ENCODE assay signal across 10 cellular contexts in genomic region chr20:9301129-9302072, GRCh38.
A peak's percentile ranks its signal among the peaks of the same experiment; 100 is the strongest.
DNase-seq lines count a peak whose midpoint lies in the region; ATAC-seq and TF ChIP-seq lines count a peak whose summit lies in the region.
"Had no signal": no experiment of that assay in that cellular context is flagged by ENCODE, and none has a peak within 500 bp of the region (broad histone marks: within the 10 kb centered on the region; RNA-seq: fewer than 3 reads in every experiment).

No MANE protein-coding gene starts in this region.

- H3K27me3 Mint-ChIP-seq in MCF 10A (ENCODE audit: insufficient read depth, unreplicated experiment): no peaks in the 10 kb centered on the region
- no peaks in the 10 kb centered on the region for H3K27me3 Mint-ChIP-seq in activated CD4-positive, alpha-beta T cell treated with anti-CD3 and anti-CD28 coated beads, Interleukin-2, amount 10 ng/mL, durations not matched to agents 24 days and 14 days

- no peak overlapping the region for H3K4me3 Mint-ChIP-seq in MCF 10A (ENCODE audit: unreplicated experiment)
- H3K4me3 Mint-ChIP-seq in activated CD4-positive, alpha-beta T cell treated with anti-CD3 and anti-CD28 coated beads, Interleukin-2, amount 10 ng/mL, durations not matched to agents 24 days and 14 days: no peak overlapping the region

- 67% methylated on average over 10 of the region's 10 CpGs for WGBS in liver

- H3K36me3 Mint-ChIP-seq in MCF 10A (ENCODE audit: insufficient read depth, unreplicated experiment): no peaks in the 10 kb centered on the region
- no peaks in the 10 kb centered on the region for H3K36me3 Mint-ChIP-seq in activated CD4-positive, alpha-beta T cell treated with anti-CD3 and anti-CD28 coated beads, Interleukin-2, amount 10 ng/mL, durations not matched to agents 24 days and 14 days (ENCODE audit: low read depth)

- H3K9ac ChIP-seq in liver (ENCODE audit: low read depth in 1 of 2, low read length in 2 of 2): no peak overlapping the region

- no peaks in the 10 kb centered on the region for H3K36me3 ChIP-seq in liver (ENCODE audit: control insufficient read depth in 4 of 4, insufficient read depth in 3 of 4, low read depth in 1 of 4, low read length in 3 of 4)
- H3K36me3 ChIP-seq in H7 (replicated peaks; ENCODE audit: control insufficient read depth, insufficient read depth, low read length): no peaks in the 10 kb centered on the region
- H3K36me3 ChIP-seq: ascending aorta had no signal

- TF ChIP-seq RAD21 in liver (IDR thresholded peaks at IDR 0.05): no peak

- H3K4me3 ChIP-seq in liver (ENCODE audit: low read depth in 1 of 3, low read length in 3 of 3): no peak overlapping the region
- no peak overlapping the region for H3K4me3 ChIP-seq in H7 (ENCODE audit: insufficient read depth, low read depth, low read length)
- H3K4me3 ChIP-seq: ascending aorta had no signal

- no TSS peak for BruUV-seq in MCF 10A (replicated peaks; lab: Mats Ljungman, UMichigan)

- H3K27me3 ChIP-seq in liver (ENCODE audit: control insufficient read depth in 4 of 4, insufficient read depth in 4 of 4, low read length in 3 of 4) (no peaks in the 10 kb centered on the region), H7 (ENCODE audit: control insufficient read depth, insufficient read depth, low read length) (no peaks in the 10 kb centered on the region)
- H3K27me3 ChIP-seq: ascending aorta had no signal

- intact Hi-C loops in MCF 10A (cut with micrococcal nuclease): no loop called here
- intact Hi-C loops in activated CD4-positive, alpha-beta T cell treated with anti-CD3 and anti-CD28 coated beads, Interleukin-2, amount 10 ng/mL, durations not matched to agents 24 days and 14 days (cut with micrococcal nuclease): no loop called here

- POLR2A ChIA-PET in MCF 10A (lab: Yijun Ruan, JAX): interaction anchor here (0.6 to 1.7 kb wide), 4 partner anchors 12 to 408 kb away, joined by 3 to 7 read pairs (median 4); no protein-coding TSS in a partner anchor

- H3K4me1 Mint-ChIP-seq in MCF 10A (ENCODE audit: insufficient read depth, unreplicated experiment): peaks cover 29% of the 10 kb centered on the region
- no peaks in the 10 kb centered on the region for H3K4me1 Mint-ChIP-seq in activated CD4-positive, alpha-beta T cell treated with anti-CD3 and anti-CD28 coated beads, Interleukin-2, amount 10 ng/mL, durations not matched to agents 24 days and 14 days

- H3K9me3 ChIP-seq in liver (ENCODE audit: control insufficient read depth in 4 of 4, low read length in 3 of 4): no peaks in the 10 kb centered on the region
- H3K9me3 ChIP-seq: ascending aorta had no signal

- peaks cover 8% of the 10 kb centered on the region for H3K9me3 Mint-ChIP-seq in MCF 10A (ENCODE audit: unreplicated experiment)
- no peaks in the 10 kb centered on the region for H3K9me3 Mint-ChIP-seq in activated CD4-positive, alpha-beta T cell treated with anti-CD3 and anti-CD28 coated beads, Interleukin-2, amount 10 ng/mL, durations not matched to agents 24 days and 14 days

- CTCF ChIA-PET in MCF 10A (lab: Yijun Ruan, JAX): interaction anchor here (1.2 to 1.5 kb wide), 2 partner anchors 52 to 102 kb away, joined by 3 read pairs; no protein-coding TSS in a partner anchor

- TF ChIP-seq CTCF in AG09319 (IDR thresholded peaks at IDR 0.05; ENCODE audit: low read depth, low read length) (no peak), MCF 10A (IDR thresholded peaks at IDR 0.05; ENCODE audit: unreplicated experiment) (no peak), liver (IDR thresholded peaks at IDR 0.05; ENCODE audit: low read depth, low read length, missing input control) (no peak)

- H3K27ac ChIP-seq in liver (ENCODE audit: low read depth in 1 of 2, low read length in 2 of 2): no peak overlapping the region
- H3K27ac ChIP-seq: ascending aorta had no signal

- DNase-seq in AG09319 (ENCODE audit: extremely low read depth, low read depth) (peak; percentile 39), NCI-H128 (lab: John Stamatoyannopoulos, UW; ENCODE audit: unreplicated experiment) (peak; percentile 7), MCF 10A (ENCODE audit: unreplicated experiment) (peak; percentile 85), H7 (no peak)
- DNase-seq in activated CD4-positive, alpha-beta T cell treated with anti-CD3 and anti-CD28 coated beads, Interleukin-2, amount 10 ng/mL, durations not matched to agents 24 days and 14 days: no peak
- DNase-seq: mesendoderm had no signal

- ATAC-seq in GM19467 (IDR thresholded peaks at IDR 0.05; ENCODE audit: unreplicated experiment) (no peak), GM21423 (IDR thresholded peaks at IDR 0.05; ENCODE audit: unreplicated experiment) (no peak)

- peak overlapping the region; percentile 36 for H3K27ac Mint-ChIP-seq in MCF 10A (ENCODE audit: low read depth, unreplicated experiment)
- H3K27ac Mint-ChIP-seq in activated CD4-positive, alpha-beta T cell treated with anti-CD3 and anti-CD28 coated beads, Interleukin-2, amount 10 ng/mL, durations not matched to agents 24 days and 14 days: no peak overlapping the region

- no peaks in the 10 kb centered on the region for H3K4me1 ChIP-seq in liver (ENCODE audit: control insufficient read depth in 4 of 4, insufficient read depth in 4 of 4, low read length in 3 of 4)
- H3K4me1 ChIP-seq: ascending aorta had no signal

TF ChIP-seq in liver, 16 proteins besides CTCF, POLR2A, EP300 and RAD21:
- TF ChIP-seq, protein P1, sequence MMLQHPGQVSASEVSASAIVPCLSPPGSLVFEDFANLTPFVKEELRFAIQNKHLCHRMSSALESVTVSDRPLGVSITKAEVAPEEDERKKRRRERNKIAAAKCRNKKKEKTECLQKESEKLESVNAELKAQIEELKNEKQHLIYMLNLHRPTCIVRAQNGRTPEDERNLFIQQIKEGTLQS (IDR thresholded peaks at IDR 0.05): no peak
- TF ChIP-seq FOXA2 (IDR thresholded peaks at IDR 0.05): peak; percentile 15

Comparison
In these comparisons a context has a peak if more than half of its experiments do, and no peak if none do; other contexts are left out.
1. DNase-seq: peak in AG09319 (single experiment), NCI-H128 (single experiment) and MCF 10A (single experiment); none in H7 (single experiment) and activated CD4-positive, alpha-beta T cell treated with anti-CD3 and anti-CD28 coated beads, Interleukin-2, amount 10 ng/mL, durations not matched to agents 24 days and 14 days (single experiment).